ENCODE assay signal across 8 cellular contexts in genomic region chr5:151153766-151154272, GRCh38. TPM values are rescaled to one million over a fixed set of nuclear protein-coding genes. Genes with fewer than 3 reads are reported as not detected.
A peak's percentile ranks its signal among the peaks of the same experiment; 100 is the strongest.
DNase-seq lines count a peak whose midpoint lies in the region; ATAC-seq, FAIRE-seq and TF ChIP-seq lines count a peak whose summit lies in the region.

No MANE protein-coding gene starts in this region.

- H3K4me1 Mint-ChIP-seq in T-helper 17 cell (peaks cover 79% of the 10 kb centered on the region), chondrocyte (ENCODE audit: low read depth) (peaks cover 78% of the 10 kb centered on the region)

- ATAC-seq in T-helper 17 cell = no peak
- no peak for ATAC-seq in GM19397 (IDR thresholded peaks at IDR 0.05; ENCODE audit: unreplicated experiment)

- H3K9me3 ChIP-seq in T-helper 17 cell (ENCODE audit: control insufficient read depth, low read length, poor library complexity, severe bottlenecking) = no peaks in the 10 kb centered on the region

- no peaks in the 10 kb centered on the region for H3K36me3 Mint-ChIP-seq in T-helper 17 cell (ENCODE audit: low read depth)
- H3K36me3 Mint-ChIP-seq in chondrocyte (ENCODE audit: low read depth) = peaks cover 7% of the 10 kb centered on the region

- DNase-seq in GM12891 (ENCODE audit: insufficient read length, low spot score) (no peak), T-helper 17 cell (no peak), chondrocyte (ENCODE audit: low spot score) (no peak), pons (ENCODE audit: low spot score) (no peak), dermis blood vessel endothelial cell (no peak), H4 (ENCODE audit: low spot score) (no peak)
- DNase-seq in stimulated activated CD4-positive, alpha-beta T cell treated with anti-CD3 and anti-CD28 coated beads, Interleukin-4, amount 100 ng/mL, for 24 hours = peak; percentile 67

- no peaks in the 10 kb centered on the region for H3K9me3 Mint-ChIP-seq in chondrocyte (ENCODE audit: low read depth)

- TF ChIP-seq CTCF in chondrocyte (IDR thresholded peaks at IDR 0.05) = no peak

- H3K27me3 Mint-ChIP-seq in T-helper 17 cell (no peaks in the 10 kb centered on the region), chondrocyte (ENCODE audit: low read depth) (no peaks in the 10 kb centered on the region)

- H3K27ac Mint-ChIP-seq in T-helper 17 cell (peak overlapping the region; percentile 98), chondrocyte (ENCODE audit: unreplicated experiment) (peak overlapping the region; percentile 49)

- FAIRE-seq in GM12891 (lab: Jason Lieb, UNC) = peak; percentile 56

- no peak for TF ChIP-seq POLR2A in GM12891 (IDR thresholded peaks at IDR 0.05; ENCODE audit: low read depth, low read length)

- H3K4me3 Mint-ChIP-seq in T-helper 17 cell (peak overlapping the region; percentile 67), chondrocyte (ENCODE audit: unreplicated experiment) (no peak overlapping the region)

TF ChIP-seq in GM12891, 5 proteins besides CTCF, POLR2A, EP300 and RAD21:
- TF ChIP-seq SPI1 (IDR thresholded peaks at IDR 0.05; ENCODE audit: low read depth, low read length) = no peak
- no peak for TF ChIP-seq TAF1 (IDR thresholded peaks at IDR 0.05; ENCODE audit: low read depth, low read length)
- no peak for TF ChIP-seq POU2F2 (IDR thresholded peaks at IDR 0.05; ENCODE audit: low read depth, low read length)
- no peak for TF ChIP-seq PAX5 (IDR thresholded peaks at IDR 0.05; ENCODE audit: insufficient read depth, low read length, severe bottlenecking)
- no peak for TF ChIP-seq POLR2AphosphoS5 (IDR thresholded peaks at IDR 0.05; ENCODE audit: low read depth, low read length)
TF ChIP-seq in GM12891: peak in this region for 0.

RNA-seq across cellular contexts. Expression of gene ANXA6, which starts 3.8 kb away (rescaled TPM):
- polyA plus RNA-seq in GM12891 (2012; ENCODE audit: low read depth, missing spikeins) = 409 TPM
- total RNA-seq in T-helper 17 cell = 100 to 1,000 TPM; 258 to 307 TPM
- total RNA-seq in chondrocyte = 333 to 456 TPM (median 450 TPM) in 3 replicates
- 144 and 211 TPM in 2 replicates for total RNA-seq in dermis blood vessel endothelial cell
- total RNA-seq in H4 (2014; rRNA removed; shearing (Covaris generic)) = 113 and 131 TPM in 2 replicates
